26 cellular contexts compared by ENCODE assay signal in genomic region chr9:93372391-93372790, GRCh38.
"Had no signal": no experiment of that assay in that cellular context is flagged by ENCODE, and none has a peak within 500 bp of the region (broad histone marks: within the 10 kb centered on the region; RNA-seq: fewer than 3 reads in every experiment).

No MANE protein-coding gene starts in this region.

- H3K27ac ChIP-seq: stomach, suprapubic skin, testis, thoracic aorta, thyroid gland, tibial artery, tibial nerve, transverse colon, upper lobe of left lung, upper lobe of right lung, uterus, vagina had no signal

- H3K4me3 ChIP-seq: stomach, suprapubic skin, testis, thoracic aorta, thyroid gland, tibial artery, tibial nerve, transverse colon, upper lobe of left lung, upper lobe of right lung, uterus, vagina had no signal

- H3K27me3 ChIP-seq: stomach, suprapubic skin, testis, thyroid gland, tibial nerve, transverse colon, upper lobe of left lung, upper lobe of right lung, uterus, vagina had no signal

- H3K36me3 ChIP-seq: stomach, suprapubic skin, thoracic aorta, thyroid gland, tibial artery, tibial nerve, transverse colon, upper lobe of left lung, upper lobe of right lung, uterus, vagina had no signal

- H3K9me3 ChIP-seq: stomach, suprapubic skin, testis, thoracic aorta, thyroid gland, tibial artery, tibial nerve, transverse colon, upper lobe of left lung, upper lobe of right lung, uterus, vagina had no signal

- DNase-seq: stimulated activated CD4-positive, alpha-beta T cell treated with anti-CD3 and anti-CD28 coated beads, Interleukin-2, amount 100 ng/mL, for 48 hours; stimulated activated CD4-positive, alpha-beta T cell treated with anti-CD3 and anti-CD28 coated beads, Interleukin-4, amount 100 ng/mL, for 1 hour; stimulated activated CD4-positive, alpha-beta T cell treated with anti-CD3 and anti-CD28 coated beads, Interleukin-4, amount 100 ng/mL, for 24 hours; stimulated activated CD4-positive, alpha-beta T cell treated with anti-CD3 and anti-CD28 coated beads, Interleukin-4, amount 100 ng/mL, for 4 hours; stimulated activated CD8-positive, alpha-beta memory T cell treated with anti-CD3 and anti-CD28 coated beads, Interleukin-4, amount 100 ng/mL, for 48 hours; stimulated activated naive B cell treated with anti-CD40 and anti-IgM and Interleukin-4, amounts not matched to agents 10 μg/mL and 1 μg/mL and 100 μg/mL, for 72 hours; stimulated activated naive CD4-positive, alpha-beta T cell; stimulated activated naive CD4-positive, alpha-beta T cell treated with Interleukin-2 at 50 U/mL for 16 hours; stimulated activated naive CD8-positive, alpha-beta T cell treated with anti-CD3 and anti-CD28 coated beads, Interleukin-15, amount 100 ng/mL, for 72 hours; stimulated activated naive CD8-positive, alpha-beta T cell treated with anti-CD3 and anti-CD28 coated beads, Interleukin-15, Interleukin-2, amounts not matched to agents 100 U/mL and 50 U/mL, for 24 hours; stomach; substantia nigra; testis; thyroid gland; tibial artery; transverse colon; upper lobe of left lung; upper lobe of right lung; uterus had no signal

- ATAC-seq: stimulated activated effector memory CD8-positive, alpha-beta T cell treated with anti-CD3 and anti-CD28 coated beads, Interleukin-12 subunit alpha, Interleukin-12 subunit beta, amount 100 ng/mL, for 72 hours; stimulated activated memory B cell treated with anti-CD40 and anti-IgM and Interleukin-4, amounts not matched to agents 10 μg/mL and 1 μg/mL and 100 μg/mL, for 72 hours; stimulated activated naive B cell treated with anti-CD40 and anti-IgM and Interleukin-4, amounts not matched to agents 10 μg/mL and 1 μg/mL and 100 μg/mL, for 72 hours; stimulated activated naive CD8-positive, alpha-beta T cell treated with anti-CD3 and anti-CD28 coated beads, Interleukin-15, amount 100 ng/mL, for 72 hours; stimulated activated naive CD8-positive, alpha-beta T cell treated with anti-CD3 and anti-CD28 coated beads, Interleukin-15, Interleukin-2, amounts not matched to agents 100 U/mL and 50 U/mL, for 24 hours; upper lobe of right lung had no signal

- FAIRE-seq: urothelium cell line had no signal

- H3K4me1 ChIP-seq: stomach, suprapubic skin, testis, thyroid gland, tibial artery, tibial nerve, transverse colon, upper lobe of left lung, upper lobe of right lung, uterus, vagina had no signal
